Comparison of ENCODE assay signal across 8 cellular contexts in the genomic region with DNA sequence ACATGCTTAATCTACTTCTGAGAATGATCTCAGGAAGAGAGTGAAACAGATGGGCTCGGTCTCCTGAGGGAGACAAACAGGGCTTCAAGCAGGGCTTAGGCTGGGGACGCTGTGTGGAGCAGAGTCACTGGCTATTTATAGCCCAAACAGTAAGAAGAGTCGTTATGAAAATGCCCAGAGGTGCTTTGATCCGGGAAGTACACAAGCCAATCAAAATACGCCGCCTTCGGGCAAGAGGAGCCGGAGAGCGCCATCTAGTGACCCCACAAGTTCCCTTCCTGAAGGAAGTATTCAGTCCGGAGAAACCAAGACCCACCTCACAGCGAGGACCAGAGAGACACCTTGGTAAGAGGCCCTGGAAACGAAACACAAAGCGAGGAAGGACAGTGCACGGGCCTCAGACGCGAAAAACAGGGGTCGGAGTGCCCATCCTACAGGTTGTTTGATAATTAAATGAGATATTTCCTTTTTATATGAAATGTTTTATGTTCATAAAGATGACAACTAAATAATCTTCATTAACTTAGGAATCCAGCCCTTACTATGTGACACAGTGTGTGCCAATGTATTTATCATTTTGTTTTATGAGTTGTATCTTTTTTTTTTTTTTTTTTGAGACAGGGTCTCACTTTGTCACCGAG. TPM values are rescaled to one million over a fixed set of nuclear protein-coding genes. Genes with fewer than 3 reads are reported as not detected.
A peak's percentile ranks its signal among the peaks of the same experiment; 100 is the strongest.
DNase-seq lines count a peak whose midpoint lies in the region; ATAC-seq, FAIRE-seq and TF ChIP-seq lines count a peak whose summit lies in the region.

No MANE protein-coding gene starts in this region.

- H3K4me3 ChIP-seq in HAP-1 (no peak overlapping the region), MG63 (peak overlapping the region; percentile 31), RWPE2 (ENCODE audit: severe bottlenecking) (no peak overlapping the region), fibroblast of villous mesenchyme (ENCODE audit: low read depth, low read length) (peak overlapping the region; percentile 44), subcutaneous abdominal adipose tissue (ENCODE audit: low read depth in 1 of 5, low read length in 5 of 5) (peak overlapping the region; percentile 38 to 70 (median 57))

- H3K27me3 Mint-ChIP-seq in activated T-helper 17 cell treated with anti-CD3 and anti-CD28 coated beads, Interleukin-2, amount 50 U/mL, for 72 hours, result peaks cover 3% of the 10 kb centered on the region

- H3K4me1 ChIP-seq in HAP-1 (peaks cover 4% of the 10 kb centered on the region), RWPE2 (ENCODE audit: insufficient read depth, poor library complexity, severe bottlenecking) (no peaks in the 10 kb centered on the region), subcutaneous abdominal adipose tissue (ENCODE audit: control insufficient read depth in 5 of 5, insufficient read depth in 5 of 5, low read length in 5 of 5) (peaks cover 5 to 21% (median 19%) of the 10 kb centered on the region in 5 donors)

- H3K9ac ChIP-seq in subcutaneous abdominal adipose tissue (ENCODE audit: low read length in 5 of 5), result peak overlapping the region in 4 of 5 donors; percentile 56 to 72 (median 70)

- H3K9me3 ChIP-seq in HAP-1 (peaks cover 3% of the 10 kb centered on the region; the same call in 1 of the 2 replicates), MG63 (0 out of 2 replicates have a peak, but pooled peaks cover 3% of the 10 kb centered on the region), RWPE2 (ENCODE audit: severe bottlenecking) (no peaks in the 10 kb centered on the region), subcutaneous abdominal adipose tissue (ENCODE audit: control insufficient read depth in 5 of 5, low read length in 5 of 5) (peaks cover 0 to 3% (median 0%) of the 10 kb centered on the region in 5 donors)

- in situ Hi-C loops in HAP-1 (cut with MboI; ENCODE audit: low sequenced_read_pairs), result loop anchor here (5.0 kb wide), 1 partner anchor 192 kb away; a partner anchor contains a TSS

- H3K27ac Mint-ChIP-seq in activated T-helper 17 cell treated with anti-CD3 and anti-CD28 coated beads, Interleukin-2, amount 50 U/mL, for 72 hours, result peak overlapping the region; percentile 87

- no peaks in the 10 kb centered on the region for H3K36me3 ChIP-seq in HAP-1 (replicated peaks)
- no peaks in the 10 kb centered on the region for H3K36me3 ChIP-seq in MG63
- H3K36me3 ChIP-seq in RWPE2 (ENCODE audit: low read depth), result no peaks in the 10 kb centered on the region
- H3K36me3 ChIP-seq in subcutaneous abdominal adipose tissue (ENCODE audit: control insufficient read depth in 5 of 5, insufficient read depth in 5 of 5, low read length in 5 of 5), result no peaks in the 10 kb centered on the region

- H3K36me3 Mint-ChIP-seq in activated T-helper 17 cell treated with anti-CD3 and anti-CD28 coated beads, Interleukin-2, amount 50 U/mL, for 72 hours (ENCODE audit: low read depth), result no peaks in the 10 kb centered on the region

- H3K4me1 Mint-ChIP-seq in activated T-helper 17 cell treated with anti-CD3 and anti-CD28 coated beads, Interleukin-2, amount 50 U/mL, for 72 hours, result no peaks in the 10 kb centered on the region

- H3K27me3 ChIP-seq in HAP-1 (ENCODE audit: low read depth) (no peaks in the 10 kb centered on the region), MG63 (no peaks in the 10 kb centered on the region), RWPE2 (ENCODE audit: insufficient read depth, poor library complexity, severe bottlenecking) (no peaks in the 10 kb centered on the region), subcutaneous abdominal adipose tissue (ENCODE audit: control insufficient read depth in 5 of 5, insufficient read depth in 4 of 5, low read length in 5 of 5) (peaks cover 0 to 3% (median 0%) of the 10 kb centered on the region in 5 donors)

- H3K9me3 Mint-ChIP-seq in activated T-helper 17 cell treated with anti-CD3 and anti-CD28 coated beads, Interleukin-2, amount 50 U/mL, for 72 hours, result peaks cover 5% of the 10 kb centered on the region

- H3K27ac ChIP-seq in RWPE2 (ENCODE audit: poor library complexity, severe bottlenecking), result no peak overlapping the region
- H3K27ac ChIP-seq in subcutaneous abdominal adipose tissue (ENCODE audit: low read depth, low read length), result no peak overlapping the region

- peak; percentile 86 for ATAC-seq in RWPE2 (ENCODE audit: low read depth)
- peak; percentile 100 for ATAC-seq in activated T-helper 17 cell treated with anti-CD3 and anti-CD28 coated beads, Interleukin-2, amount 50 U/mL, for 72 hours (replicated peaks)

- TF ChIP-seq CTCF in RWPE2 (IDR thresholded peaks at IDR 0.05; ENCODE audit: poor library complexity, severe bottlenecking), result peak; percentile 75
- peak; percentile 84 for TF ChIP-seq CTCF in fibroblast of villous mesenchyme (IDR thresholded peaks at IDR 0.05; ENCODE audit: insufficient read depth, low read depth, low read length)

- H3K4me3 Mint-ChIP-seq in activated T-helper 17 cell treated with anti-CD3 and anti-CD28 coated beads, Interleukin-2, amount 50 U/mL, for 72 hours, result peak overlapping the region; percentile 31

- FAIRE-seq in G401.6 (lab: Jason Lieb, UNC), result peak; percentile 74

- DNase-seq in HAP-1 (ENCODE audit: low spot score in 2 of 2), result peak; percentile 92 to 93
- peak; percentile 86 for DNase-seq in MG63
- peak; percentile 66 for DNase-seq in RWPE2 (ENCODE audit: low spot score)
- DNase-seq in fibroblast of villous mesenchyme (ENCODE audit: low read depth), result peak; percentile 97
- peak in 50 of 56 donors; percentile 13 to 86 (median 52) for DNase-seq in nucleus accumbens (lab: John Stamatoyannopoulos, UW)

RNA-seq across cellular contexts. Expression of a gene that starts 25.0 kb away (rescaled TPM):
- 51.1 and 76.6 TPM in 2 replicates for total RNA-seq in MG63 (2014; rRNA removed; shearing (Covaris generic); ENCODE audit: low replicate concordance)
- 10 to 100 TPM in 1 of 2 donors, 1 to 10 TPM in 1; 8.9 to 23.9 TPM for total RNA-seq in activated T-helper 17 cell treated with anti-CD3 and anti-CD28 coated beads, Interleukin-2, amount 50 U/mL, for 72 hours
- 47.4 and 65.2 TPM in 2 replicates for total RNA-seq in fibroblast of villous mesenchyme

Comparison
In these comparisons a context has a peak if more than half of its experiments do, and no peak if none do; other contexts are left out.
1. H3K4me3 ChIP-seq: peak in MG63 (single experiment), fibroblast of villous mesenchyme (single experiment) and subcutaneous abdominal adipose tissue (5 of 5); none in HAP-1 (single experiment) and RWPE2 (single experiment).
2. Peak in every context shown above with its lines, with median percentiles within 50 percentile points of each other: DNase-seq.